12 cellular contexts compared by ENCODE assay signal in the genomic region with DNA sequence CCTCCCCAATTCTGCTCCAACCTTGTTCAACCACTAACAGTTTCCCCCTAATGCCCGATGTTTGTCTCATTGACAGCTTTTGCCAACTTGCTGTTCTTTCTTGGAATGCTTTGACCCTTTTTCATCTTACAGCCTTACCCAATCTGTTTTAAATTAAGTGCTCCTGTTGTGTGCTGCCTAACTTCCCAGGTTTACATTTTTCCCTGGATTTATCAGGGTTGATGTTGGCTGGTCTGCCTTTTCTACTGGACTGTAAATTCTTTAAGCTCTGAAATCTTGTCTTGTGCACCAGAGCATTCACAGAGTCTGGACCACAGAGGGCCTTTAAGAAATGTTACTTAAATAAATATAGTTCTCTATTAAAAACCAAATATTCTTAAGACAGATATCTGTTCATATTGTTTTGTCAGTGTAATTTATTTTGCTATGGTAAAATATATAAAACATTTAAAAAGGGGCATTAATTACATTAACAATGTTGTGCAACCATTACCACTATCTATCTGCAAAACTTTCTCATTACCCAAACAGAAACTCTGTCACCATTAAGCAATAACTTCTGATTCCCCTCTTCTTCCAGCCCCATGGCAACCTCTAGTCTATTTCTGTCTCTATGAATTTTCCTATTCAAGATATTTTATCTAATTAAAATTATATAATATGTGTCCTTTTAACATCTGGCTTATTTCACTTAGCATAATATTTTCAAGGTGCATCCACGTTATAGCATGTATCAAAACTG.
"Had no signal": no experiment of that assay in that cellular context is flagged by ENCODE, and none has a peak within 500 bp of the region (broad histone marks: within the 10 kb centered on the region; RNA-seq: fewer than 3 reads in every experiment).

No MANE protein-coding gene starts in this region.

- H3K4me1 ChIP-seq: colonic mucosa, uterus had no signal

- ATAC-seq: activated naive CD8-positive, alpha-beta T cell treated with anti-CD3 and anti-CD28 coated beads, Interleukin-2, amount 50 U/mL, for 24 hours had no signal

- H3K36me3 ChIP-seq: colonic mucosa, uterus had no signal

- H3K27me3 ChIP-seq: colonic mucosa, hepatocyte, uterus had no signal

- DNase-seq: activated CD4-positive, alpha-beta memory T cell treated with anti-CD3 and anti-CD28 coated beads for 36 hours; activated CD4-positive, alpha-beta T cell treated with anti-CD3 and anti-CD28 coated beads for 1 hour; activated CD8-positive, alpha-beta memory T cell treated with anti-CD3 and anti-CD28 coated beads, Interleukin-2, amount 50 U/mL, for 48 hours; activated naive CD4-positive, alpha-beta T cell treated with Interleukin-2 at 50 U/mL for 16 hours; activated naive CD8-positive, alpha-beta T cell treated with anti-CD3 and anti-CD28 coated beads, Interleukin-2, amount 50 U/mL, for 24 hours; colonic mucosa; kidney glomerular epithelial cell; retina; stimulated activated CD4-positive, alpha-beta T cell treated with anti-CD3 and anti-CD28 coated beads, Interleukin-4, amount 100 ng/mL, for 4 hours; T1000; uterus had no signal

- H3K4me3 ChIP-seq: colonic mucosa, hepatocyte, uterus had no signal

- H3K9me3 ChIP-seq: colonic mucosa, uterus had no signal
